ENCODE assay signal across 11 cellular contexts in genomic region chr9:124503713-124504529, GRCh38. TPM values are rescaled to one million over a fixed set of nuclear protein-coding genes. Genes with fewer than 3 reads are reported as not detected.
DNase-seq lines count a peak whose midpoint lies in the region; ATAC-seq and TF ChIP-seq lines count a peak whose summit lies in the region.
"Had no signal": no experiment of that assay in that cellular context is flagged by ENCODE, and none has a peak within 500 bp of the region (broad histone marks: within the 10 kb centered on the region; RNA-seq: fewer than 3 reads in every experiment).

No MANE protein-coding gene starts in this region.

- no peaks in the 10 kb centered on the region for H3K9me3 Mint-ChIP-seq in activated T-cell treated with anti-CD3 and anti-CD28 coated beads, Interleukin-2, amount 50 U/mL, for 72 hours
- H3K9me3 Mint-ChIP-seq in activated B cell treated with CpG ODN at 0.5 μM for 24 hours, result no peaks in the 10 kb centered on the region

- H3K4me3 Mint-ChIP-seq in activated T-cell treated with anti-CD3 and anti-CD28 coated beads, Interleukin-2, amount 50 U/mL, for 72 hours, result peak overlapping the region; percentile 69 to 89
- peak overlapping the region; percentile 78 for H3K4me3 Mint-ChIP-seq in activated B cell treated with CpG ODN at 0.5 μM for 24 hours

- no peak for TF ChIP-seq EP300 in suprapubic skin (IDR thresholded peaks at IDR 0.05)

- H3K4me1 Mint-ChIP-seq in activated T-cell treated with anti-CD3 and anti-CD28 coated beads, Interleukin-2, amount 50 U/mL, for 72 hours (ENCODE audit: low read depth), result peaks cover 21% of the 10 kb centered on the region
- H3K4me1 Mint-ChIP-seq in activated B cell treated with CpG ODN at 0.5 μM for 24 hours, result peaks cover 6% of the 10 kb centered on the region

- DNase-seq in activated T-cell treated with anti-CD3 and anti-CD28 coated beads, Interleukin-2, amount 50 U/mL, for 72 hours, result no peak
- DNase-seq in activated T-cell treated with anti-CD3 and anti-CD28 coated beads, Interleukin-2, amount 50 U/mL, for 1 hour, result no peak
- DNase-seq in activated B cell treated with CpG ODN at 0.5 μM for 24 hours, result no peak
- DNase-seq in suprapubic skin (ENCODE audit: low spot score in 2 of 2), result no peak
- no peak for DNase-seq in central memory CD4-positive, alpha-beta T cell
- no peak for DNase-seq in dermis blood vessel endothelial cell
- DNase-seq: activated effector memory CD4-positive, alpha-beta T cell treated with anti-CD3 and anti-CD28 coated beads, Interleukin-2, amount 50 U/mL, for 16 hours had no signal

- H3K4me1 ChIP-seq in iPS-20b (ENCODE audit: insufficient read depth, low read length) (no peaks in the 10 kb centered on the region), suprapubic skin (peaks cover 22% of the 10 kb centered on the region)

- intact Hi-C loops in activated B cell treated with CpG ODN at 0.5 μM for 24 hours (cut with micrococcal nuclease), result no loop called here

- POLR2A ChIA-PET in activated B cell treated with CpG ODN at 0.5 μM for 24 hours (lab: Charles Lee), result no interaction called here

- no peak overlapping the region for H3K27ac ChIP-seq in iPS-20b (ENCODE audit: low read length)
- H3K27ac ChIP-seq in suprapubic skin, result no peak overlapping the region
- H3K27ac ChIP-seq: SJSA1 had no signal

- no peak for TF ChIP-seq POLR2A in suprapubic skin (IDR thresholded peaks at IDR 0.05)

- H3K9ac ChIP-seq in iPS-20b (ENCODE audit: low read depth, low read length), result no peak overlapping the region

- H3K36me3 Mint-ChIP-seq in activated T-cell treated with anti-CD3 and anti-CD28 coated beads, Interleukin-2, amount 50 U/mL, for 72 hours (ENCODE audit: insufficient read depth in 2 of 2), result peaks cover 3 to 5% of the 10 kb centered on the region in 2 donors
- H3K36me3 Mint-ChIP-seq in activated B cell treated with CpG ODN at 0.5 μM for 24 hours (ENCODE audit: low read depth), result no peaks in the 10 kb centered on the region

- H3K4me3 ChIP-seq in iPS-20b (ENCODE audit: low read length) (peak overlapping the region; percentile 39; the same call in 1 of the 2 replicates), suprapubic skin (peak overlapping the region; percentile 42)
- H3K4me3 ChIP-seq: SJSA1 had no signal

- ATAC-seq in activated T-cell treated with anti-CD3 and anti-CD28 coated beads, Interleukin-2, amount 50 U/mL, for 72 hours (replicated peaks in 1 of 2), result peak in 1 of 2 donors; percentile 24
- no peak for ATAC-seq in activated B cell treated with CpG ODN at 0.5 μM for 24 hours (ENCODE audit: low read depth)
- ATAC-seq in GM19395 (IDR thresholded peaks at IDR 0.05; ENCODE audit: unreplicated experiment), result no peak
- ATAC-seq: esophagus mucosa had no signal

- H3K27me3 ChIP-seq in iPS-20b (ENCODE audit: insufficient read depth, low read length) (peaks cover 75% of the 10 kb centered on the region), suprapubic skin (peaks cover 74% of the 10 kb centered on the region)

- CTCF ChIA-PET in activated B cell treated with CpG ODN at 0.5 μM for 24 hours (lab: Charles Lee), result no interaction called here

- H3K36me3 ChIP-seq in iPS-20b (ENCODE audit: insufficient read depth, low read depth, low read length) (no peaks in the 10 kb centered on the region), suprapubic skin (no peaks in the 10 kb centered on the region)
- H3K36me3 ChIP-seq: SJSA1 had no signal

- no peak for TF ChIP-seq CTCF in activated B cell treated with CpG ODN at 0.5 μM for 24 hours (IDR thresholded peaks at IDR 0.05)
- no peak for TF ChIP-seq CTCF in suprapubic skin (IDR thresholded peaks at IDR 0.05)

- H3K27me3 Mint-ChIP-seq in activated T-cell treated with anti-CD3 and anti-CD28 coated beads, Interleukin-2, amount 50 U/mL, for 72 hours (ENCODE audit: low read depth), result peaks cover 23% of the 10 kb centered on the region
- peaks cover 34% of the 10 kb centered on the region for H3K27me3 Mint-ChIP-seq in activated B cell treated with CpG ODN at 0.5 μM for 24 hours

- 5% methylated on average over 55 of the region's 76 CpGs for WGBS in suprapubic skin

- H3K27ac Mint-ChIP-seq in activated T-cell treated with anti-CD3 and anti-CD28 coated beads, Interleukin-2, amount 50 U/mL, for 72 hours, result no peak overlapping the region
- no peak overlapping the region for H3K27ac Mint-ChIP-seq in activated B cell treated with CpG ODN at 0.5 μM for 24 hours

- H3K9me3 ChIP-seq in iPS-20b (ENCODE audit: insufficient read depth, low read depth, low read length), result no peaks in the 10 kb centered on the region
- H3K9me3 ChIP-seq in suprapubic skin, result no peaks in the 10 kb centered on the region
- H3K9me3 ChIP-seq: SJSA1 had no signal

RNA-seq across cellular contexts. Expression of gene NR5A1, which starts 3.3 kb away (rescaled TPM):
- total RNA-seq in activated T-cell treated with anti-CD3 and anti-CD28 coated beads, Interleukin-2, amount 50 U/mL, for 72 hours, result under 1 TPM in 1 of 2 donors, not detected in 1; 0.07 TPM
- total RNA-seq in activated B cell treated with CpG ODN at 0.5 μM for 24 hours (not detected in 2 replicates), suprapubic skin (not detected), dermis blood vessel endothelial cell (not detected in 2 replicates)
- total RNA-seq: esophagus mucosa, SJSA1 had no signal

RNA-seq across cellular contexts. Expression of gene ADGRD2, which starts 53.7 kb away (rescaled TPM):
- total RNA-seq in activated T-cell treated with anti-CD3 and anti-CD28 coated beads, Interleukin-2, amount 50 U/mL, for 72 hours, result not detected
- total RNA-seq in activated B cell treated with CpG ODN at 0.5 μM for 24 hours (not detected in 2 replicates), suprapubic skin (1 to 10 TPM in 1 of 4 donors, under 1 TPM in 1, not detected in 2; 0.31 to 7.7 TPM), dermis blood vessel endothelial cell (not detected in 2 replicates)
- total RNA-seq: SJSA1 had no signal
